In genomic region chr12:678747-679712, GRCh38 we compare ENCODE assay signal across 18 cellular contexts. TPM values are rescaled to one million over a fixed set of nuclear protein-coding genes. Genes with fewer than 3 reads are reported as not detected.
DNase-seq lines count a peak whose midpoint lies in the region; ATAC-seq, FAIRE-seq and TF ChIP-seq lines count a peak whose summit lies in the region.
"Had no signal": no experiment of that assay in that cellular context is flagged by ENCODE, and none has a peak within 500 bp of the region (broad histone marks: within the 10 kb centered on the region; RNA-seq: fewer than 3 reads in every experiment).

No MANE protein-coding gene starts in this region.

- H3K4me1 ChIP-seq in esophagus muscularis mucosa: peaks cover 0 to 3% (median 0%) of the 10 kb centered on the region in 4 donors
- H3K4me1 ChIP-seq: breast epithelium, esophagus squamous epithelium, HAP-1, pancreas, SJSA1, testis had no signal

- 88% methylated on average over 17 of the region's 17 CpGs for WGBS in esophagus muscularis mucosa

- intact Hi-C loops in esophagus muscularis mucosa (cut with DNase I): no loop called here

- TF ChIP-seq CTCF in esophagus muscularis mucosa (IDR thresholded peaks at IDR 0.05): no peak

- no peak for TF ChIP-seq EP300 in esophagus muscularis mucosa (IDR thresholded peaks at IDR 0.05)

- no peak overlapping the region for H3K4me3 ChIP-seq in esophagus muscularis mucosa
- H3K4me3 ChIP-seq: breast epithelium, esophagus squamous epithelium, HAP-1, left ventricle myocardium inferior, pancreas, PC-9, SJSA1, testis had no signal

- TF ChIP-seq POLR2A in esophagus muscularis mucosa (IDR thresholded peaks at IDR 0.05; ENCODE audit: low read depth): no peak

- peak overlapping the region; percentile 39 for H3K27ac Mint-ChIP-seq in activated naive CD4-positive, alpha-beta T cell treated with anti-CD3 and anti-CD28 coated beads, Interleukin-2, amount 50 U/mL, for 24 hours
- no peak overlapping the region for H3K27ac Mint-ChIP-seq in activated naive CD4-positive, alpha-beta T cell treated with anti-CD3 and anti-CD28 coated beads, Interleukin-2, amount 10 ng/mL, durations not matched to agents 7 days and 5 days
- peak overlapping the region; percentile 83 for H3K27ac Mint-ChIP-seq in activated naive CD8-positive, alpha-beta T cell treated with anti-CD3 and anti-CD28 coated beads, Interleukin-2, amount 50 U/mL, for 24 hours
- H3K27ac Mint-ChIP-seq in stimulated activated naive CD8-positive, alpha-beta T cell treated with anti-CD3 and anti-CD28 coated beads, Interleukin-15, amount 100 ng/mL, for 72 hours: no peak overlapping the region
- H3K27ac Mint-ChIP-seq: activated naive CD8-positive, alpha-beta T cell treated with anti-CD3 and anti-CD28 coated beads, Interleukin-2, amount 10 ng/mL, durations not matched to agents 7 days and 5 days had no signal

- no peaks in the 10 kb centered on the region for H3K27me3 ChIP-seq in esophagus muscularis mucosa
- H3K27me3 ChIP-seq: breast epithelium, esophagus squamous epithelium, pancreas, SJSA1, testis had no signal

- no peaks in the 10 kb centered on the region for H3K36me3 ChIP-seq in esophagus muscularis mucosa
- H3K36me3 ChIP-seq: breast epithelium, esophagus squamous epithelium, HAP-1, left ventricle myocardium inferior, pancreas, SJSA1 had no signal

- no peaks in the 10 kb centered on the region for H3K27me3 Mint-ChIP-seq in activated naive CD4-positive, alpha-beta T cell treated with anti-CD3 and anti-CD28 coated beads, Interleukin-2, amount 50 U/mL, for 24 hours
- H3K27me3 Mint-ChIP-seq in activated naive CD4-positive, alpha-beta T cell treated with anti-CD3 and anti-CD28 coated beads, Interleukin-2, amount 10 ng/mL, durations not matched to agents 7 days and 5 days: peaks cover 4% of the 10 kb centered on the region
- H3K27me3 Mint-ChIP-seq in activated naive CD8-positive, alpha-beta T cell treated with anti-CD3 and anti-CD28 coated beads, Interleukin-2, amount 50 U/mL, for 24 hours: no peaks in the 10 kb centered on the region
- no peaks in the 10 kb centered on the region for H3K27me3 Mint-ChIP-seq in stimulated activated naive CD8-positive, alpha-beta T cell treated with anti-CD3 and anti-CD28 coated beads, Interleukin-15, amount 100 ng/mL, for 72 hours
- H3K27me3 Mint-ChIP-seq: activated naive CD8-positive, alpha-beta T cell treated with anti-CD3 and anti-CD28 coated beads, Interleukin-2, amount 10 ng/mL, durations not matched to agents 7 days and 5 days had no signal

- ATAC-seq in activated naive CD8-positive, alpha-beta T cell treated with anti-CD3 and anti-CD28 coated beads, Interleukin-2, amount 50 U/mL, for 24 hours: no peak
- no peak for ATAC-seq in stimulated activated naive CD8-positive, alpha-beta T cell treated with anti-CD3 and anti-CD28 coated beads, Interleukin-15, amount 100 ng/mL, for 72 hours
- ATAC-seq in HG03460 (IDR thresholded peaks at IDR 0.05; ENCODE audit: unreplicated experiment): no peak
- ATAC-seq: pancreas had no signal

- H3K9me3 Mint-ChIP-seq in activated naive CD4-positive, alpha-beta T cell treated with anti-CD3 and anti-CD28 coated beads, Interleukin-2, amount 50 U/mL, for 24 hours: no peaks in the 10 kb centered on the region
- H3K9me3 Mint-ChIP-seq in activated naive CD4-positive, alpha-beta T cell treated with anti-CD3 and anti-CD28 coated beads, Interleukin-2, amount 10 ng/mL, durations not matched to agents 7 days and 5 days: no peaks in the 10 kb centered on the region
- no peaks in the 10 kb centered on the region for H3K9me3 Mint-ChIP-seq in activated naive CD8-positive, alpha-beta T cell treated with anti-CD3 and anti-CD28 coated beads, Interleukin-2, amount 50 U/mL, for 24 hours
- H3K9me3 Mint-ChIP-seq in stimulated activated naive CD8-positive, alpha-beta T cell treated with anti-CD3 and anti-CD28 coated beads, Interleukin-15, amount 100 ng/mL, for 72 hours: no peaks in the 10 kb centered on the region

- CTCF ChIA-PET in activated naive CD4-positive, alpha-beta T cell treated with anti-CD3 and anti-CD28 coated beads, Interleukin-2, amount 10 ng/mL, durations not matched to agents 7 days and 5 days (lab: Charles Lee): interaction anchor here (1.0 to 6.1 kb wide), 2 partner anchors 72 kb away, joined by 4 to 31 read pairs; partner anchors contain the start of gene WNK1

- no peak for DNase-seq in activated naive CD4-positive, alpha-beta T cell treated with anti-CD3 and anti-CD28 coated beads, Interleukin-2, amount 10 ng/mL, durations not matched to agents 7 days and 5 days
- DNase-seq in GM19239 (ENCODE audit: insufficient read length, low spot score) (no peak), esophagus muscularis mucosa (ENCODE audit: extremely low spot score) (no peak)
- no peak for DNase-seq in activated naive CD8-positive, alpha-beta T cell treated with anti-CD3 and anti-CD28 coated beads, Interleukin-2, amount 50 U/mL, for 24 hours
- no peak for DNase-seq in stimulated activated naive CD8-positive, alpha-beta T cell treated with anti-CD3 and anti-CD28 coated beads, Interleukin-15, amount 100 ng/mL, for 72 hours
- DNase-seq: activated naive CD8-positive, alpha-beta T cell treated with anti-CD3 and anti-CD28 coated beads, Interleukin-2, amount 10 ng/mL, durations not matched to agents 7 days and 5 days; esophagus squamous epithelium; left ventricle myocardium inferior; NCI-H2081; NCI-H524; pancreas; PC-9; testis had no signal

- peaks cover 48% of the 10 kb centered on the region for H3K4me1 Mint-ChIP-seq in activated naive CD4-positive, alpha-beta T cell treated with anti-CD3 and anti-CD28 coated beads, Interleukin-2, amount 50 U/mL, for 24 hours
- peaks cover 39% of the 10 kb centered on the region for H3K4me1 Mint-ChIP-seq in activated naive CD4-positive, alpha-beta T cell treated with anti-CD3 and anti-CD28 coated beads, Interleukin-2, amount 10 ng/mL, durations not matched to agents 7 days and 5 days
- H3K4me1 Mint-ChIP-seq in activated naive CD8-positive, alpha-beta T cell treated with anti-CD3 and anti-CD28 coated beads, Interleukin-2, amount 50 U/mL, for 24 hours: peaks cover 65% of the 10 kb centered on the region
- H3K4me1 Mint-ChIP-seq in stimulated activated naive CD8-positive, alpha-beta T cell treated with anti-CD3 and anti-CD28 coated beads, Interleukin-15, amount 100 ng/mL, for 72 hours: peaks cover 57% of the 10 kb centered on the region

- no peaks in the 10 kb centered on the region for H3K36me3 Mint-ChIP-seq in activated naive CD4-positive, alpha-beta T cell treated with anti-CD3 and anti-CD28 coated beads, Interleukin-2, amount 50 U/mL, for 24 hours
- H3K36me3 Mint-ChIP-seq in activated naive CD4-positive, alpha-beta T cell treated with anti-CD3 and anti-CD28 coated beads, Interleukin-2, amount 10 ng/mL, durations not matched to agents 7 days and 5 days: no peaks in the 10 kb centered on the region
- no peaks in the 10 kb centered on the region for H3K36me3 Mint-ChIP-seq in activated naive CD8-positive, alpha-beta T cell treated with anti-CD3 and anti-CD28 coated beads, Interleukin-2, amount 50 U/mL, for 24 hours (ENCODE audit: low read depth)
- H3K36me3 Mint-ChIP-seq: activated naive CD8-positive, alpha-beta T cell treated with anti-CD3 and anti-CD28 coated beads, Interleukin-2, amount 10 ng/mL, durations not matched to agents 7 days and 5 days had no signal

- FAIRE-seq in GM19239 (lab: Jason Lieb, UNC): peak; percentile 86
- FAIRE-seq: pancreas had no signal

- no peaks in the 10 kb centered on the region for H3K9me3 ChIP-seq in esophagus muscularis mucosa
- H3K9me3 ChIP-seq: breast epithelium, esophagus squamous epithelium, HAP-1, left ventricle myocardium inferior, pancreas, SJSA1, testis had no signal

- no peak overlapping the region for H3K27ac ChIP-seq in esophagus muscularis mucosa (replicated peaks in 1 of 4)
- H3K27ac ChIP-seq: breast epithelium, esophagus squamous epithelium, left ventricle myocardium inferior, pancreas, PC-9, SJSA1, testis had no signal

- H3K4me3 Mint-ChIP-seq in activated naive CD4-positive, alpha-beta T cell treated with anti-CD3 and anti-CD28 coated beads, Interleukin-2, amount 50 U/mL, for 24 hours: no peak overlapping the region
- H3K4me3 Mint-ChIP-seq in activated naive CD4-positive, alpha-beta T cell treated with anti-CD3 and anti-CD28 coated beads, Interleukin-2, amount 10 ng/mL, durations not matched to agents 7 days and 5 days: no peak overlapping the region
- H3K4me3 Mint-ChIP-seq in activated naive CD8-positive, alpha-beta T cell treated with anti-CD3 and anti-CD28 coated beads, Interleukin-2, amount 50 U/mL, for 24 hours: peak overlapping the region; percentile 44
- peak overlapping the region; percentile 17 to 49 for H3K4me3 Mint-ChIP-seq in stimulated activated naive CD8-positive, alpha-beta T cell treated with anti-CD3 and anti-CD28 coated beads, Interleukin-15, amount 100 ng/mL, for 72 hours
- H3K4me3 Mint-ChIP-seq: activated naive CD8-positive, alpha-beta T cell treated with anti-CD3 and anti-CD28 coated beads, Interleukin-2, amount 10 ng/mL, durations not matched to agents 7 days and 5 days had no signal

RNA-seq across cellular contexts. Expression of gene NINJ2, which starts 15.8 kb away (rescaled TPM):
- 10 to 100 TPM in 1 of 4 donors, 1 to 10 TPM in 3; 2.9 to 11.1 (median 7.1) TPM for total RNA-seq in esophagus muscularis mucosa
- total RNA-seq: SJSA1 had no signal

Comparison
In these comparisons a context has a peak if more than half of its experiments do, and no peak if none do; other contexts are left out.
1. H3K27ac Mint-ChIP-seq: peak in activated naive CD4-positive, alpha-beta T cell treated with anti-CD3 and anti-CD28 coated beads, Interleukin-2, amount 50 U/mL, for 24 hours (single experiment) and activated naive CD8-positive, alpha-beta T cell treated with anti-CD3 and anti-CD28 coated beads, Interleukin-2, amount 50 U/mL, for 24 hours (single experiment); none in activated naive CD4-positive, alpha-beta T cell treated with anti-CD3 and anti-CD28 coated beads, Interleukin-2, amount 10 ng/mL, durations not matched to agents 7 days and 5 days (single experiment) and stimulated activated naive CD8-positive, alpha-beta T cell treated with anti-CD3 and anti-CD28 coated beads, Interleukin-15, amount 100 ng/mL, for 72 hours (0 of 2).
2. H3K4me3 Mint-ChIP-seq: peak in activated naive CD8-positive, alpha-beta T cell treated with anti-CD3 and anti-CD28 coated beads, Interleukin-2, amount 50 U/mL, for 24 hours (single experiment) and stimulated activated naive CD8-positive, alpha-beta T cell treated with anti-CD3 and anti-CD28 coated beads, Interleukin-15, amount 100 ng/mL, for 72 hours (2 of 2); none in activated naive CD4-positive, alpha-beta T cell treated with anti-CD3 and anti-CD28 coated beads, Interleukin-2, amount 50 U/mL, for 24 hours (single experiment) and activated naive CD4-positive, alpha-beta T cell treated with anti-CD3 and anti-CD28 coated beads, Interleukin-2, amount 10 ng/mL, durations not matched to agents 7 days and 5 days (single experiment).